Comparison of ENCODE assay signal across 3 cellular contexts in genomic region chr9:83715794-83716193, GRCh38.
TF ChIP-seq lines count a peak whose summit lies in the region.

No MANE protein-coding gene starts in this region.

TF ChIP-seq in A549, 52 proteins besides CTCF, POLR2A, EP300 and RAD21:
- TF ChIP-seq CHD4 (IDR thresholded peaks at IDR 0.05; ENCODE audit: borderline replicate concordance) (no peak), ZC3H11A (IDR thresholded peaks at IDR 0.05) (no peak), EHF (CRISPR knock-in tag; IDR thresholded peaks at IDR 0.05) (no peak), PBX3 (IDR thresholded peaks at IDR 0.05) (no peak), RARB (CRISPR knock-in tag; IDR thresholded peaks at IDR 0.05) (no peak), RNF2 (IDR thresholded peaks at IDR 0.05; ENCODE audit: borderline replicate concordance, low read depth) (no peak), BHLHE40 (IDR thresholded peaks at IDR 0.05; ENCODE audit: low read depth, low read length) (no peak), MAFK (IDR thresholded peaks at IDR 0.05; ENCODE audit: partially characterized antibody) (peak; percentile 93), HES2 (IDR thresholded peaks at IDR 0.05) (no peak)

TF ChIP-seq in IMR-90, 13 proteins besides CTCF, POLR2A, EP300 and RAD21:
- TF ChIP-seq CEBPB (IDR thresholded peaks at IDR 0.05; ENCODE audit: low read depth, low read length) (no peak), MAFK (IDR thresholded peaks at IDR 0.05; ENCODE audit: low read depth, low read length) (peak; percentile 83)
TF ChIP-seq in IMR-90: peak in this region for 1.

TF ChIP-seq in K562, 482 proteins besides CTCF, POLR2A, EP300 and RAD21:
- TF ChIP-seq MAFK (IDR thresholded peaks at IDR 0.05; ENCODE audit: low read length), result 0 out of 2 replicates have a peak, but pooled peaks have one; percentile 10
- no peak for TF ChIP-seq ATF1 (CRISPR knock-in tag; IDR thresholded peaks at IDR 0.05)
- TF ChIP-seq ATF1 (tag; IDR thresholded peaks at IDR 0.05), result no peak
- TF ChIP-seq ZNF316 (IDR thresholded peaks at IDR 0.05), result peak; percentile 50
